Comparison of ENCODE assay signal across 20 cellular contexts in the genomic region with DNA sequence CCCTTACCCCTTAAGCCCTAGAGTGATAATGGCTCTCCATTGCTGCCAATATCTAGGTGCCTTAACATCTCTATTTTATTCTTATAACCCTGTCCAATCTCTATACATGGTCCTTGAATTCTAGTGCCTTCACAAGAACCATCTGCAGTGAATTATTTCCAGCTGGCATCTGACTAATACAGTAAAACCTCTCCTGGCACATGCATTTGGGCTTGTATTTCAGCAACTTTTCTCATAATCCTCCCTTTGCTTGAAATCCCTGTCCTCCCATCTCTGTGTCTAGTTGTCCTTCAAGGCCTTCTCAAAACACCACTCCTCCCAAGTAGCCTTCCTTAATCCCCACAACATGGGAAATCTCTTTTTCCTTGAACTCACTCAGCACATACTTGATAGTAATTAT. TPM values are rescaled to one million over a fixed set of nuclear protein-coding genes. Genes with fewer than 3 reads are reported as not detected.
A peak's percentile ranks its signal among the peaks of the same experiment; 100 is the strongest.
DNase-seq lines count a peak whose midpoint lies in the region; ATAC-seq and TF ChIP-seq lines count a peak whose summit lies in the region.
"Had no signal": no experiment of that assay in that cellular context is flagged by ENCODE, and none has a peak within 500 bp of the region (broad histone marks: within the 10 kb centered on the region; RNA-seq: fewer than 3 reads in every experiment).

No MANE protein-coding gene starts in this region.

- no peak overlapping the region for H2BK120ac ChIP-seq in mesendoderm (ENCODE audit: low read depth, low read length)

- H3K4me3 ChIP-seq in HFF-Myc (replicated peaks; ENCODE audit: low read depth, low read length) (no peak overlapping the region), mesendoderm (ENCODE audit: low read length) (no peak overlapping the region), aorta (ENCODE audit: low read length in 2 of 2) (no peak overlapping the region), MG63 (no peak overlapping the region)
- H3K4me3 ChIP-seq: A549, BLaER1, GM12878, PC-9, SK-N-MC had no signal

- H3K79me2 ChIP-seq in mesendoderm (ENCODE audit: control insufficient read depth, insufficient read depth, low read length) = no peaks in the 10 kb centered on the region

- H3K4me1 ChIP-seq in mesendoderm (ENCODE audit: control insufficient read depth, low read depth, low read length) (peaks cover 2% of the 10 kb centered on the region), aorta (ENCODE audit: control insufficient read depth in 1 of 2, insufficient read depth in 2 of 2, low read length in 2 of 2) (no peaks in the 10 kb centered on the region)
- H3K4me1 ChIP-seq: A549 had no signal

- H2AK5ac ChIP-seq in mesendoderm (ENCODE audit: low read length) = no peak overlapping the region

- no peaks in the 10 kb centered on the region for H3K9me3 ChIP-seq in aorta (ENCODE audit: control insufficient read depth, low read length)
- no peaks in the 10 kb centered on the region for H3K9me3 ChIP-seq in MG63
- H3K9me3 ChIP-seq: A549 had no signal

- no peak overlapping the region for H3K4ac ChIP-seq in mesendoderm (ENCODE audit: low read depth, low read length)

- H3K79me1 ChIP-seq in mesendoderm (ENCODE audit: low read length) = no peaks in the 10 kb centered on the region

- H3K9ac ChIP-seq in mesendoderm (ENCODE audit: low read length) = no peak overlapping the region
- H3K9ac ChIP-seq: BLaER1 had no signal

- peak; percentile 78 for DNase-seq in AG09319 (ENCODE audit: extremely low read depth, low read depth)
- peak; percentile 78 for DNase-seq in HFF-Myc (ENCODE audit: extremely low read depth, low read depth)
- peak; percentile 29 for DNase-seq in amniotic stem cell (lab: John Stamatoyannopoulos, UW)
- DNase-seq in mesendoderm = no peak
- DNase-seq in aorta = no peak
- DNase-seq in MG63 = no peak
- DNase-seq in C1 segment of cervical spinal cord (lab: John Stamatoyannopoulos, UW) = no peak
- no peak for DNase-seq in ACHN
- DNase-seq: KG1, NCI-H1105 treated with DMSO at 0.1 percent for 48 hours, NCI-H187, NCI-H2171, NCI-H774, PC-9 had no signal

- no peak overlapping the region for H3K4me2 ChIP-seq in mesendoderm (ENCODE audit: low read length)
- H3K4me2 ChIP-seq: A549, BLaER1, PC-9 had no signal

- H3K27ac ChIP-seq in mesendoderm (ENCODE audit: low read depth, low read length) (no peak overlapping the region), aorta (ENCODE audit: low read depth in 1 of 2, low read length in 2 of 2) (no peak overlapping the region)
- H3K27ac ChIP-seq: A549, BLaER1, HL-60, PC-9, SK-N-MC had no signal

- H3K23ac ChIP-seq in mesendoderm (ENCODE audit: low read length) = no peak overlapping the region

- H4K8ac ChIP-seq in mesendoderm (ENCODE audit: low read depth, low read length) = peak overlapping the region; percentile 76

- no peak overlapping the region for H2BK15ac ChIP-seq in mesendoderm (replicated peaks; ENCODE audit: low read depth)

- TF ChIP-seq CTCF in AG09319 (IDR thresholded peaks at IDR 0.05; ENCODE audit: low read depth, low read length) (no peak), HFF-Myc (IDR thresholded peaks at IDR 0.05; ENCODE audit: low read depth, low read length, missing control alignments) (no peak)

- intact Hi-C loops in aorta (cut with DNase I) = no loop called here

- H2BK5ac ChIP-seq in mesendoderm (ENCODE audit: low read length) = no peak overlapping the region

- no peak overlapping the region for H3K18ac ChIP-seq in mesendoderm (ENCODE audit: low read length)

- H3K36me3 ChIP-seq in mesendoderm (ENCODE audit: control insufficient read depth, insufficient read depth, low read length) (no peaks in the 10 kb centered on the region), aorta (ENCODE audit: control insufficient read depth in 1 of 2, insufficient read depth in 2 of 2, low read length in 1 of 2) (no peaks in the 10 kb centered on the region), MG63 (no peaks in the 10 kb centered on the region)
- H3K36me3 ChIP-seq: BLaER1 had no signal

- H3K56ac ChIP-seq in mesendoderm (ENCODE audit: low read length) = no peak overlapping the region

- no peaks in the 10 kb centered on the region for H3K27me3 ChIP-seq in mesendoderm (ENCODE audit: insufficient read depth, low read length, poor library complexity)
- no peaks in the 10 kb centered on the region for H3K27me3 ChIP-seq in aorta (ENCODE audit: control insufficient read depth in 1 of 2, insufficient read depth in 2 of 2, low read length in 1 of 2)
- H3K27me3 ChIP-seq in MG63 = no peaks in the 10 kb centered on the region
- H3K27me3 ChIP-seq: BLaER1 had no signal

- H4K5ac ChIP-seq in mesendoderm (ENCODE audit: low read length) = no peak overlapping the region

- ATAC-seq in aorta (ENCODE audit: low FRiP score) = no peak
- ATAC-seq: A549, GM12878 had no signal

- in situ Hi-C loops in ACHN (cut with HindIII; ENCODE audit: low pct_ligation_motif_present, low pct_unique_long_range_greater_than_20kb, low sequenced_read_pairs) = no loop called here

RNA-seq across cellular contexts. Expression of a gene that starts 14.2 kb away (rescaled TPM):
- 80.1 TPM for polyA plus RNA-seq in mesendoderm (2013, experiment 1 of 2)
- polyA plus RNA-seq in mesendoderm (2013, experiment 2 of 2) = 82.1 TPM
- total RNA-seq in aorta = under 1 TPM; 0.30 to 0.88 TPM
- under 1 TPM in 1 of 2 donors, not detected in 1; 0.18 TPM for polyA plus RNA-seq in aorta
- 0.79 and 1.1 TPM in 2 replicates for total RNA-seq in MG63 (2014; rRNA removed; shearing (Covaris generic); ENCODE audit: low replicate concordance)
- total RNA-seq: NCI-H460 had no signal

Comparison
In these comparisons a context has a peak if more than half of its experiments do, and no peak if none do; other contexts are left out.
1. DNase-seq: peak in AG09319 (single experiment), HFF-Myc (single experiment) and amniotic stem cell (single experiment); none in mesendoderm (single experiment), aorta (0 of 2), MG63 (single experiment), C1 segment of cervical spinal cord (0 of 14) and ACHN (single experiment).